Comparison of ENCODE assay signal across 15 cellular contexts in genomic region chr6:109706513-109706912, GRCh38.
"Had no signal": no experiment of that assay in that cellular context is flagged by ENCODE, and none has a peak within 500 bp of the region (broad histone marks: within the 10 kb centered on the region; RNA-seq: fewer than 3 reads in every experiment).

No MANE protein-coding gene starts in this region.

- H3K27ac Mint-ChIP-seq: neural progenitor cell had no signal

- H3K4me1 Mint-ChIP-seq: neural progenitor cell had no signal

- H3K9me3 ChIP-seq: colonic mucosa, gastroesophageal sphincter, pancreas had no signal

- H2AFZ ChIP-seq: neural progenitor cell had no signal

- H3K9ac ChIP-seq: neural progenitor cell had no signal

- H3K36me3 ChIP-seq: colonic mucosa, gastroesophageal sphincter, left ventricle myocardium inferior, neural progenitor cell, pancreas had no signal

- H3K4me1 ChIP-seq: colonic mucosa, gastroesophageal sphincter had no signal

- H3K4me2 ChIP-seq: neural progenitor cell had no signal

- ATAC-seq: activated T-cell treated with anti-CD3 and anti-CD28 coated beads, Interleukin-2, amount 50 U/mL, for 72 hours; gastroesophageal sphincter; SK-N-SH treated with all-trans-retinoic acid at 6 μM for 48 hours had no signal

- H3K4me3 ChIP-seq: colonic mucosa, gastroesophageal sphincter, left ventricle myocardium inferior, neural progenitor cell, pancreas, tibial nerve had no signal

- H3K27ac ChIP-seq: colonic mucosa, epithelial cell of prostate, gastroesophageal sphincter, left ventricle myocardium inferior, neural progenitor cell, pancreas, tibial nerve had no signal

- H3K27me3 ChIP-seq: colonic mucosa, gastroesophageal sphincter, neural progenitor cell, pancreas, tibial nerve had no signal

- DNase-seq: activated CD4-positive, alpha-beta T cell treated with anti-CD3 and anti-CD28 coated beads, Interleukin-2, amount 50 U/mL, for 4 hours; activated CD4-positive, CD25-positive, alpha-beta regulatory T cell treated with anti-CD3 and anti-CD28 coated beads, Interleukin-2, amount 50 U/mL, for 72 hours; activated T-cell treated with anti-CD3 and anti-CD28 coated beads, Interleukin-2, amount 50 U/mL, for 72 hours; colonic mucosa; effector CD8-positive, alpha-beta T cell; kidney; left ventricle myocardium inferior; mesendoderm; pancreas; retina had no signal

- H3K4me3 Mint-ChIP-seq: activated T-cell treated with anti-CD3 and anti-CD28 coated beads, Interleukin-2, amount 50 U/mL, for 72 hours; neural progenitor cell had no signal
